11 cellular contexts compared by ENCODE assay signal in genomic region chr10:96758423-96758822, GRCh38. TPM values are rescaled to one million over a fixed set of nuclear protein-coding genes. Genes with fewer than 3 reads are reported as not detected.
A peak's percentile ranks its signal among the peaks of the same experiment; 100 is the strongest.
DNase-seq lines count a peak whose midpoint lies in the region; ATAC-seq and TF ChIP-seq lines count a peak whose summit lies in the region.
"Had no signal": no experiment of that assay in that cellular context is flagged by ENCODE, and none has a peak within 500 bp of the region (broad histone marks: within the 10 kb centered on the region; RNA-seq: fewer than 3 reads in every experiment).

No MANE protein-coding gene starts in this region.

- intact Hi-C loops in sigmoid colon (cut with DNase I) = no loop called here

- no peak for TF ChIP-seq POLR2A in sigmoid colon (IDR thresholded peaks at IDR 0.05)

- no peak for TF ChIP-seq CTCF in sigmoid colon (IDR thresholded peaks at IDR 0.05)

- no peaks in the 10 kb centered on the region for H3K36me3 ChIP-seq in sigmoid colon

- H3K4me1 ChIP-seq in sigmoid colon = no peaks in the 10 kb centered on the region

- H3K9me3 ChIP-seq in sigmoid colon = no peaks in the 10 kb centered on the region

- H3K27me3 ChIP-seq in sigmoid colon = no peaks in the 10 kb centered on the region

- TF ChIP-seq EP300 in sigmoid colon (IDR thresholded peaks at IDR 0.05) = no peak

- H3K27ac ChIP-seq in sigmoid colon = no peak overlapping the region

- ATAC-seq in GM18519 (IDR thresholded peaks at IDR 0.05; ENCODE audit: low FRiP score, unreplicated experiment) (peak; percentile 51), GM21737 (IDR thresholded peaks at IDR 0.05; ENCODE audit: unreplicated experiment) (peak; percentile 84), left lobe of liver (peak; percentile 19)

- no peak overlapping the region for H3K4me3 ChIP-seq in sigmoid colon
- H3K4me3 ChIP-seq: lung had no signal

- 42 to 73% methylated on average over 1 of the region's 1 CpG for WGBS in sigmoid colon, 2 donors

- DNase-seq in LHCN-M2 (ENCODE audit: low read depth) (peak; percentile 31), left lobe of liver (ENCODE audit: low spot score) (no peak), sigmoid colon (no peak), NCI-H2107 treated with DMSO at 0.1 percent for 48 hours (lab: John Stamatoyannopoulos, UW; ENCODE audit: unreplicated experiment) (no peak), cortex of kidney (lab: John Stamatoyannopoulos, UW) (no peak), NCI-H1092 (lab: John Stamatoyannopoulos, UW) (no peak)
- DNase-seq: effector memory CD4-positive, alpha-beta T cell; NCI-H2029 had no signal

RNA-seq across cellular contexts. Expression of gene PIK3AP1, which starts 38.1 kb away (rescaled TPM):
- 0.11 TPM in 1 of 2 replicates, not detected in the other for total RNA-seq in LHCN-M2 (2014; rRNA removed)
- polyA plus RNA-seq in LHCN-M2 (2012) = 0.11 TPM
- total RNA-seq in left lobe of liver = 35.7 TPM
- 10 to 100 TPM in 2 of 4 donors, 1 to 10 TPM in 2; 6.1 to 13.2 (median 9.9) TPM for total RNA-seq in sigmoid colon
- 10 to 100 TPM in 2 of 3 donors, 1 to 10 TPM in 1; 7.2 to 22.0 (median 11.6) TPM for polyA plus RNA-seq in sigmoid colon

Comparison
In these comparisons a context has a peak if more than half of its experiments do, and no peak if none do; other contexts are left out.
1. ATAC-seq: peak in every context shown above with its lines; median percentile 84 in GM21737; 51 in GM18519; 19 in left lobe of liver.